Comparison of ENCODE assay signal across 8 cellular contexts in the genomic region with DNA sequence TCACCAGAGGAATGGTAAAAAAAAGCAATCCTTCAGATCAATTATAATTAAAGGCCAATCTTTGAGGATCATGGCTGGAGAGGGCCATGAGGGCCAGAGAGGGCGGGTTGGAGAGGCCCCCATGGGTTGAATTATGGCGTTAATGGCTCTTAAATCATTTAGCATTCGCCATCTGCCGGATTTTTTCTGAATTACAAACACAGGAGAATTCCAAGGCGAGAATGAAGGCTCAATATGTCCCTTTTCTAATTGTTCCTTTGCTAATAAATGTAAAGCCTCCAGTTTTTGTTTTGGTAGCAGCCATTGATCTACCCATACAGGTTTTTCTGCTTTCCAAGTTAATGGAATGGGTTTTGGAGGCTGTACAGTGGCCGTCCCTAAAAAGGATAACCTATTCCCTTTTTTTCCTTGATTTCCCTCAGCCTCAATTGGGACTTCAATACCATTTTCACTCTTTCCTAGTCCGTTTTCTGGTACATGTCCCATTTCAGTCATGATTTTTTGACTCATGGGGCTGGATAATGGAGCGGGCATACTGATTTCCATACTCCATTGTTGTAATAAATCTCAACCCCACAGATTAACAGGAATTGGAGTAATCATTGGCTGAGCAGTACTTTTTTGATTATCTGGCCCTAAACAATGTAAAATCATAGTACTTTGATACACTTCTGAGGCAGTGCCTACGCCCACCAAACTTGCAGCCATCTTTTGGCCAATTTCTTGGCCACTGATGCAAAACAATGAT. TPM values are rescaled to one million over a fixed set of nuclear protein-coding genes. Genes with fewer than 3 reads are reported as not detected.
DNase-seq lines count a peak whose midpoint lies in the region; ATAC-seq, FAIRE-seq and TF ChIP-seq lines count a peak whose summit lies in the region.

No MANE protein-coding gene starts in this region.

- CTCF ChIA-PET in SK-N-SH (lab: Yijun Ruan, JAX) = interaction anchor here (0.6 to 2.8 kb wide), 7 partner anchors 10 to 688 kb away, joined by 3 to 15 read pairs (median 4); no protein-coding TSS in a partner anchor

- H4K20me1 ChIP-seq in SK-N-SH (ENCODE audit: insufficient read depth) = no peaks in the 10 kb centered on the region

- H3K4me1 ChIP-seq in SK-N-SH (ENCODE audit: control insufficient read depth in 1 of 2, insufficient read depth in 2 of 2, low read depth in 1 of 2, low read length in 1 of 2) (peaks cover 0 to 2% of the 10 kb centered on the region in 2 experiments; a peak in 2 of 4 replicates), kidney (ENCODE audit: control insufficient read depth in 1 of 2, insufficient read depth in 1 of 2, low read depth in 1 of 2, low read length in 2 of 2) (no peaks in the 10 kb centered on the region)

- H3K9ac ChIP-seq in SK-N-SH = no peak overlapping the region
- no peak overlapping the region for H3K9ac ChIP-seq in kidney (ENCODE audit: low read length in 2 of 2)

- peak; percentile 29 for DNase-seq in AG08395 (ENCODE audit: low spot score)
- peak; percentile 60 for DNase-seq in SK-N-SH
- DNase-seq in kidney = no peak
- DNase-seq in kidney glomerular epithelial cell (lab: John Stamatoyannopoulos, UW) = no peak
- DNase-seq in GM03348 (ENCODE audit: low spot score) = no peak
- no peak for DNase-seq in activated T-cell treated with anti-CD3 and anti-CD28 coated beads, Interleukin-2, amount 50 U/mL, for 48 hours

- H3K79me2 ChIP-seq in SK-N-SH (ENCODE audit: insufficient read depth) = no peaks in the 10 kb centered on the region

- H3K27ac ChIP-seq in SK-N-SH (ENCODE audit: low read depth in 2 of 2, low read length in 1 of 2) (no peak overlapping the region), kidney (ENCODE audit: low read depth in 2 of 2, low read length in 2 of 2) (no peak overlapping the region)

- H2AFZ ChIP-seq in SK-N-SH (ENCODE audit: low read depth) = 0 out of 2 replicates have a peak overlapping the region, but pooled peaks have one; percentile 53

- no peak for TF ChIP-seq EP300 in SK-N-SH (IDR thresholded peaks at IDR 0.05; ENCODE audit: borderline replicate concordance in 1 of 2, low read depth in 1 of 2, low read length in 1 of 2)

- H3K36me3 ChIP-seq in SK-N-SH (replicated peaks in 1 of 2; ENCODE audit: control insufficient read depth in 1 of 2, insufficient read depth in 2 of 2, low read length in 1 of 2) (no peaks in the 10 kb centered on the region), kidney (ENCODE audit: control insufficient read depth in 1 of 2, insufficient read depth in 2 of 2, low read length in 2 of 2) (no peaks in the 10 kb centered on the region)

- POLR2A ChIA-PET in SK-N-SH (lab: Yijun Ruan, JAX) = no interaction called here

- H3K9me3 ChIP-seq in SK-N-SH (no peaks in the 10 kb centered on the region), kidney (ENCODE audit: control insufficient read depth in 1 of 2, low read length in 2 of 2) (no peaks in the 10 kb centered on the region)

- H3K9me2 ChIP-seq in SK-N-SH = no peaks in the 10 kb centered on the region

- peaks cover 21% of the 10 kb centered on the region; the same call in 1 of the 2 replicates for H3K27me3 ChIP-seq in SK-N-SH (ENCODE audit: insufficient read depth)

- TF ChIP-seq CTCF in GM12872 (IDR thresholded peaks at IDR 0.05; ENCODE audit: insufficient read depth, low read depth, low read length) (peak; percentile 32; the same call in 1 of the 3 replicates), SK-N-SH (IDR thresholded peaks at IDR 0.05) (peak; percentile 63), kidney (IDR thresholded peaks at IDR 0.05; ENCODE audit: borderline replicate concordance, extremely low read depth, insufficient read depth) (peak; percentile 21)

- H3K4me3 ChIP-seq in SK-N-SH (ENCODE audit: low read depth in 2 of 2, low read length in 1 of 2) = no peak overlapping the region
- no peak overlapping the region for H3K4me3 ChIP-seq in kidney (ENCODE audit: low read length in 2 of 2)

- intact Hi-C loops in kidney (cut with DNase I) = loop anchor here (10.0 kb wide), 1 partner anchor 250 kb away; the partner anchor contains the start of gene FUT7

- peak; percentile 29 for TF ChIP-seq RAD21 in SK-N-SH (IDR thresholded peaks at IDR 0.05; ENCODE audit: low read length)

- no peak overlapping the region for H3K4me2 ChIP-seq in SK-N-SH

- no peak for ATAC-seq in HG03439 (IDR thresholded peaks at IDR 0.05; ENCODE audit: unreplicated experiment)

- H3F3A ChIP-seq in SK-N-SH (replicated peaks; ENCODE audit: insufficient read depth) = peaks cover 8% of the 10 kb centered on the region

- WGBS in SK-N-SH (ENCODE audit: low lambda C conversion rate) = 28% methylated on average over 9 of the region's 9 CpGs

- FAIRE-seq in kidney (lab: Jason Lieb, UNC) = no peak

TF ChIP-seq in SK-N-SH, 30 proteins besides CTCF, POLR2A, EP300 and RAD21:
- TF ChIP-seq SMC3 (IDR thresholded peaks at IDR 0.05; ENCODE audit: low read depth, low read length) (peak; percentile 37), RCOR1 (IDR thresholded peaks at IDR 0.05; ENCODE audit: low read length) (no peak)

RNA-seq across cellular contexts. Expression of gene TMEM141, which starts 6.7 kb away (rescaled TPM):
- polyA plus RNA-seq in SK-N-SH (2012; rRNA removed) = 112 and 135 TPM in 2 replicates
- polyA plus RNA-seq in SK-N-SH (2012; cell fraction: cytosol; rRNA removed) = 72.6 and 115 TPM in 2 replicates
- polyA plus RNA-seq in SK-N-SH (2012; cell fraction: nucleus; rRNA removed) = 60.7 and 63.3 TPM in 2 replicates
- 96.5 TPM for total RNA-seq in kidney
- 403 TPM for polyA plus RNA-seq in kidney (ENCODE audit: insufficient read depth, low read depth, low replicate concordance)

RNA-seq across cellular contexts. Expression of gene CCDC183, which starts 11.7 kb away (rescaled TPM):
- polyA plus RNA-seq in SK-N-SH (2012; rRNA removed) (5.3 and 6.8 TPM in 2 replicates), kidney (ENCODE audit: insufficient read depth, low read depth, low replicate concordance) (3.1 TPM)
- polyA plus RNA-seq in SK-N-SH (2012; cell fraction: cytosol; rRNA removed) = 0.77 and 1.0 TPM in 2 replicates
- 53.5 and 54.8 TPM in 2 replicates for polyA plus RNA-seq in SK-N-SH (2012; cell fraction: nucleus; rRNA removed)
- 0.88 TPM for total RNA-seq in kidney

RNA-seq across cellular contexts. Expression of gene LCN15, which starts 20.1 kb away (rescaled TPM):
- polyA plus RNA-seq in SK-N-SH (2012; rRNA removed) = 0.08 TPM in 1 of 2 replicates, not detected in the other
- not detected in 2 replicates for polyA plus RNA-seq in SK-N-SH (2012; cell fraction: cytosol; rRNA removed)
- polyA plus RNA-seq in SK-N-SH (2012; cell fraction: nucleus; rRNA removed) = 0.04 and 0.06 TPM in 2 replicates
- total RNA-seq in kidney = not detected
- not detected for polyA plus RNA-seq in kidney (ENCODE audit: insufficient read depth, low read depth, low replicate concordance)

RNA-seq across cellular contexts. Expression of gene RABL6, which starts 23.3 kb away (rescaled TPM):
- polyA plus RNA-seq in SK-N-SH (2012; rRNA removed) (40.0 and 43.6 TPM in 2 replicates), kidney (ENCODE audit: insufficient read depth, low read depth, low replicate concordance) (60.4 TPM)
- polyA plus RNA-seq in SK-N-SH (2012; cell fraction: cytosol; rRNA removed) = 22.2 and 30.4 TPM in 2 replicates
- 73.9 and 90.1 TPM in 2 replicates for polyA plus RNA-seq in SK-N-SH (2012; cell fraction: nucleus; rRNA removed)
- 70.3 TPM for total RNA-seq in kidney

RNA-seq across cellular contexts. Expression of gene LCN8, which starts 26.4 kb away (rescaled TPM):
- polyA plus RNA-seq in SK-N-SH (2012; rRNA removed) (not detected in 2 replicates), kidney (ENCODE audit: insufficient read depth, low read depth, low replicate concordance) (not detected)
- polyA plus RNA-seq in SK-N-SH (2012; cell fraction: cytosol; rRNA removed) = not detected in 2 replicates
- polyA plus RNA-seq in SK-N-SH (2012; cell fraction: nucleus; rRNA removed) = 0.02 TPM in 1 of 2 replicates, not detected in the other
- total RNA-seq in kidney = not detected

Comparison
In these comparisons a context has a peak if more than half of its experiments do, and no peak if none do; other contexts are left out.
1. DNase-seq: peak in AG08395 (single experiment) and SK-N-SH (single experiment); none in kidney (single experiment), kidney glomerular epithelial cell (single experiment), GM03348 (single experiment) and activated T-cell treated with anti-CD3 and anti-CD28 coated beads, Interleukin-2, amount 50 U/mL, for 48 hours (0 of 2).
2. Peak in every context shown above with its lines, with median percentiles within 50 percentile points of each other: CTCF ChIP-seq.